In the genomic region with DNA sequence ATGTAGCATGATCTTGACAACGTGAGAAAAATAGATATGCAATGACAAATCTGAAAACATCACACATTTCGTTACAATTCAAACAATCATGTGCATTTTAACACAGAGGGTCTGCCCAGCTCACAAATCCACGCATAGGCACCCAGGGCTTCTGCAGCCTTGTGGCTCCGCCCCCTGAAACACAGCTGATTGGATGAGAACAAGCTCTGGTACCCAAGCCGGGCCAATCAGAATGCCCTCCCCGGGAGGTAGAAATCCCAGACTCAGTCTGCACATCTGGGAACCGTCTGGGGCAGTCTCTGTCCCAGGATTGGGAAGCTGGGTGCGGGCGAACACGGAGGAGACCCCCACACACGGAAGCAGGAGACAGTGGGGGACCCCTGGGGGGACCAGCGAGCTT, we compare ENCODE assay signal across 13 cellular contexts.
DNase-seq lines count a peak whose midpoint lies in the region; ATAC-seq and TF ChIP-seq lines count a peak whose summit lies in the region.
"Had no signal": no experiment of that assay in that cellular context is flagged by ENCODE, and none has a peak within 500 bp of the region (broad histone marks: within the 10 kb centered on the region; RNA-seq: fewer than 3 reads in every experiment).

No MANE protein-coding gene starts in this region.

- no peaks in the 10 kb centered on the region for H3K9me3 Mint-ChIP-seq in H9
- H3K9me3 Mint-ChIP-seq in activated T-helper 2 cell treated with anti-CD3 and anti-CD28 coated beads, Interferon-gamma antibody, Interleukin-2, Interleukin-4, amounts not matched to agents 10 μg/mL and 5 μg/mL and 100 μg/mL, durations not matched to agents 14 hours and 24 hours and 36 hours: no peaks in the 10 kb centered on the region
- H3K9me3 Mint-ChIP-seq: CD4-positive, alpha-beta memory T cell had no signal

- no peak overlapping the region for H3K4ac ChIP-seq in H9 (ENCODE audit: low read depth, low read length)

- H3K4me3 ChIP-seq in SK-N-SH (ENCODE audit: low read depth in 2 of 2, low read length in 1 of 2) (no peak overlapping the region), aorta (ENCODE audit: low read length in 2 of 2) (no peak overlapping the region), ascending aorta (no peak overlapping the region)

- no peaks in the 10 kb centered on the region for H3K27me3 ChIP-seq in SK-N-SH (ENCODE audit: insufficient read depth)
- no peaks in the 10 kb centered on the region for H3K27me3 ChIP-seq in H9 (ENCODE audit: insufficient read depth, low read length)
- H3K27me3 ChIP-seq in aorta (ENCODE audit: control insufficient read depth in 1 of 2, insufficient read depth in 2 of 2, low read length in 1 of 2): no peaks in the 10 kb centered on the region
- no peaks in the 10 kb centered on the region for H3K27me3 ChIP-seq in ascending aorta

- no peaks in the 10 kb centered on the region for H3K79me2 ChIP-seq in SK-N-SH (ENCODE audit: insufficient read depth)
- H3K79me2 ChIP-seq in H9 (ENCODE audit: insufficient read depth, low read length): no peaks in the 10 kb centered on the region

- no peak overlapping the region for H2BK20ac ChIP-seq in H9 (ENCODE audit: low read depth, low read length, poor library complexity, severe bottlenecking)

- no peak overlapping the region for H3K27ac ChIP-seq in SK-N-SH (ENCODE audit: low read depth in 2 of 2, low read length in 1 of 2)
- H3K27ac ChIP-seq in H9 (ENCODE audit: insufficient read length, low read depth, low read length): no peak overlapping the region
- H3K27ac ChIP-seq in aorta (ENCODE audit: low read depth in 1 of 2, low read length in 2 of 2): no peak overlapping the region
- H3K27ac ChIP-seq in ascending aorta: no peak overlapping the region
- H3K27ac ChIP-seq: C4-2B had no signal

- POLR2A ChIA-PET in SK-N-SH (lab: Yijun Ruan, JAX): no interaction called here

- no peak for TF ChIP-seq RAD21 in SK-N-SH (IDR thresholded peaks at IDR 0.05; ENCODE audit: low read length)

- intact Hi-C loops in aorta (cut with DNase I) (no loop called here), ascending aorta (cut with DNase I) (no loop called here)
- intact Hi-C loops in activated T-helper 2 cell treated with anti-CD3 and anti-CD28 coated beads, Interferon-gamma antibody, Interleukin-2, Interleukin-4, amounts not matched to agents 10 μg/mL and 5 μg/mL and 100 μg/mL, durations not matched to agents 14 hours and 24 hours and 36 hours (cut with micrococcal nuclease): no loop called here

- H3K4me1 ChIP-seq in SK-N-SH (ENCODE audit: control insufficient read depth in 1 of 2, insufficient read depth in 2 of 2, low read depth in 1 of 2, low read length in 1 of 2) (peaks cover 0 to 3% of the 10 kb centered on the region in 2 experiments; a peak in 1 of 4 replicates), H9 (ENCODE audit: insufficient read depth, low read length) (no peaks in the 10 kb centered on the region), aorta (ENCODE audit: control insufficient read depth in 1 of 2, insufficient read depth in 2 of 2, low read length in 2 of 2) (no peaks in the 10 kb centered on the region), ascending aorta (no peaks in the 10 kb centered on the region)

- no peak overlapping the region for H3K56ac ChIP-seq in H9 (ENCODE audit: insufficient read length, low read depth, low read length)

- no peak overlapping the region for H2BK12ac ChIP-seq in H9 (ENCODE audit: insufficient read length, low read depth, low read length)

- no peak overlapping the region for H4K5ac ChIP-seq in H9 (ENCODE audit: insufficient read length, low read depth, low read length)

- no peaks in the 10 kb centered on the region for H3K9me2 ChIP-seq in SK-N-SH

- no peak overlapping the region for H3K14ac ChIP-seq in H9 (ENCODE audit: insufficient read depth, low read length)

- no peaks in the 10 kb centered on the region for H3K79me1 ChIP-seq in H9 (ENCODE audit: insufficient read depth, low read depth, low read length, poor library complexity, severe bottlenecking)

- H3K18ac ChIP-seq in H9 (ENCODE audit: insufficient read length, low read depth, low read length): no peak overlapping the region

- no peaks in the 10 kb centered on the region; a peak in 1 of 7 replicates for H3K36me3 Mint-ChIP-seq in H9 (ENCODE audit: insufficient read depth in 1 of 3, low read depth in 3 of 3)
- no peaks in the 10 kb centered on the region for H3K36me3 Mint-ChIP-seq in activated T-helper 2 cell treated with anti-CD3 and anti-CD28 coated beads, Interferon-gamma antibody, Interleukin-2, Interleukin-4, amounts not matched to agents 10 μg/mL and 5 μg/mL and 100 μg/mL, durations not matched to agents 14 hours and 24 hours and 36 hours (ENCODE audit: low read depth)
- H3K36me3 Mint-ChIP-seq: CD4-positive, alpha-beta memory T cell had no signal

- H3K9ac ChIP-seq in SK-N-SH: no peak overlapping the region
- no peak overlapping the region for H3K9ac ChIP-seq in H9 (ENCODE audit: extremely low read depth, insufficient read length, low read length)

- ATAC-seq in SK-N-SH treated with all-trans-retinoic acid at 6 μM for 48 hours (no peak), aorta (ENCODE audit: low FRiP score) (no peak)

- H3K23me2 ChIP-seq in H9 (ENCODE audit: insufficient read length, low read depth, low read length, poor library complexity, severe bottlenecking): no peaks in the 10 kb centered on the region

- H4K20me1 ChIP-seq in SK-N-SH (ENCODE audit: insufficient read depth): no peaks in the 10 kb centered on the region
- H4K20me1 ChIP-seq in H9 (ENCODE audit: control insufficient read depth, insufficient read depth, insufficient read length): no peaks in the 10 kb centered on the region

- TF ChIP-seq CTCF in SK-N-SH (IDR thresholded peaks at IDR 0.05) (no peak), H9 (conservative IDR thresholded peaks at IDR 0.05) (no peak), ascending aorta (IDR thresholded peaks at IDR 0.05) (no peak)

- H2AK5ac ChIP-seq in H9 (ENCODE audit: insufficient read length, low read length): no peak overlapping the region

- CTCF ChIA-PET in SK-N-SH (lab: Yijun Ruan, JAX): interaction anchor here (1.0 to 1.3 kb wide), 2 partner anchors 9 to 1101 kb away, joined by 3 to 11 read pairs; no protein-coding TSS in a partner anchor

- 83% methylated on average over 5 of the region's 12 CpGs for WGBS in SK-N-SH (ENCODE audit: low lambda C conversion rate)
- no CpG with 5 or more reads among the region's 12 CpGs for WGBS in H9 (ENCODE audit: extremely low coverage, insufficient read length, low lambda C conversion rate)
- 91 to 92% methylated on average over 12 of the region's 12 CpGs for WGBS in aorta, 2 donors

- H3F3A ChIP-seq in SK-N-SH (replicated peaks; ENCODE audit: insufficient read depth): no peaks in the 10 kb centered on the region

- no peak overlapping the region for H2BK15ac ChIP-seq in H9 (ENCODE audit: low read depth, low read length)

- peak; percentile 65 for DNase-seq in SK-N-SH
- DNase-seq in H9: peak; percentile 34
- DNase-seq in SK-N-DZ (ENCODE audit: low spot score): peak; percentile 50
- no peak for DNase-seq in aorta
- DNase-seq in ascending aorta (ENCODE audit: low spot score in 2 of 2): no peak
- DNase-seq in activated T-helper 2 cell treated with anti-CD3 and anti-CD28 coated beads, Interferon-gamma antibody, Interleukin-2, Interleukin-4, amounts not matched to agents 10 μg/mL and 5 μg/mL and 100 μg/mL, durations not matched to agents 14 hours and 24 hours and 36 hours (ENCODE audit: low spot score): no peak
- DNase-seq: CD4-positive, alpha-beta memory T cell; DND-41; GDM1; GOT3 had no signal

- no peak overlapping the region for H3K4me3 Mint-ChIP-seq in H9
- H3K4me3 Mint-ChIP-seq in activated T-helper 2 cell treated with anti-CD3 and anti-CD28 coated beads, Interferon-gamma antibody, Interleukin-2, Interleukin-4, amounts not matched to agents 10 μg/mL and 5 μg/mL and 100 μg/mL, durations not matched to agents 14 hours and 24 hours and 36 hours (ENCODE audit: low read depth): no peak overlapping the region
- H3K4me3 Mint-ChIP-seq: B cell; CD4-positive, alpha-beta memory T cell had no signal

- H3K23ac ChIP-seq in H9 (ENCODE audit: insufficient read length, low read depth, low read length): no peak overlapping the region

- H3K36me3 ChIP-seq in SK-N-SH (replicated peaks in 1 of 2; ENCODE audit: control insufficient read depth in 1 of 2, insufficient read depth in 2 of 2, low read length in 1 of 2) (no peaks in the 10 kb centered on the region), aorta (ENCODE audit: control insufficient read depth in 1 of 2, insufficient read depth in 2 of 2, low read length in 1 of 2) (no peaks in the 10 kb centered on the region), ascending aorta (no peaks in the 10 kb centered on the region)

- no peak overlapping the region for H4K91ac ChIP-seq in H9 (ENCODE audit: insufficient read length, low read depth, low read length)

- H3K4me2 ChIP-seq in SK-N-SH (no peak overlapping the region), H9 (ENCODE audit: insufficient read depth, insufficient read length, low read length) (no peak overlapping the region)

- no peak overlapping the region for H2BK5ac ChIP-seq in H9 (ENCODE audit: insufficient read length, low read length)

- H3T11ph ChIP-seq in H9 (ENCODE audit: low read length): no peak overlapping the region

- H2BK120ac ChIP-seq in H9 (ENCODE audit: low read depth, low read length, poor library complexity, severe bottlenecking): no peak overlapping the region

- no peak for TF ChIP-seq EP300 in SK-N-SH (IDR thresholded peaks at IDR 0.05; ENCODE audit: borderline replicate concordance in 1 of 2, low read depth in 1 of 2, low read length in 1 of 2)

- no peak overlapping the region for H3K27ac Mint-ChIP-seq in H9
- H3K27ac Mint-ChIP-seq in activated T-helper 2 cell treated with anti-CD3 and anti-CD28 coated beads, Interferon-gamma antibody, Interleukin-2, Interleukin-4, amounts not matched to agents 10 μg/mL and 5 μg/mL and 100 μg/mL, durations not matched to agents 14 hours and 24 hours and 36 hours: no peak overlapping the region
- H3K27ac Mint-ChIP-seq: B cell; CD4-positive, alpha-beta memory T cell had no signal

- H3K27me3 Mint-ChIP-seq in H9 (ENCODE audit: low read depth): no peaks in the 10 kb centered on the region
- no peaks in the 10 kb centered on the region for H3K27me3 Mint-ChIP-seq in activated T-helper 2 cell treated with anti-CD3 and anti-CD28 coated beads, Interferon-gamma antibody, Interleukin-2, Interleukin-4, amounts not matched to agents 10 μg/mL and 5 μg/mL and 100 μg/mL, durations not matched to agents 14 hours and 24 hours and 36 hours (ENCODE audit: low read depth)
- H3K27me3 Mint-ChIP-seq: B cell had no signal

- H3K9me3 ChIP-seq in SK-N-SH: no peaks in the 10 kb centered on the region
- H3K9me3 ChIP-seq in H9 (ENCODE audit: control insufficient read depth, low read depth, low read length): no peaks in the 10 kb centered on the region
- H3K9me3 ChIP-seq in aorta (ENCODE audit: control insufficient read depth, low read length): no peaks in the 10 kb centered on the region
- H3K9me3 ChIP-seq in ascending aorta: no peaks in the 10 kb centered on the region

- H3K4me1 Mint-ChIP-seq in H9: peaks cover 3 to 6% of the 10 kb centered on the region in 2 experiments; a peak in 3 of 4 replicates
- no peaks in the 10 kb centered on the region for H3K4me1 Mint-ChIP-seq in activated T-helper 2 cell treated with anti-CD3 and anti-CD28 coated beads, Interferon-gamma antibody, Interleukin-2, Interleukin-4, amounts not matched to agents 10 μg/mL and 5 μg/mL and 100 μg/mL, durations not matched to agents 14 hours and 24 hours and 36 hours (ENCODE audit: low read depth)
- H3K4me1 Mint-ChIP-seq: B cell; CD4-positive, alpha-beta memory T cell had no signal

- H2AFZ ChIP-seq in SK-N-SH (ENCODE audit: low read depth) (no peak overlapping the region), H9 (ENCODE audit: low read length) (no peak overlapping the region)

- H4K8ac ChIP-seq in H9 (replicated peaks; ENCODE audit: insufficient read length, low read depth, low read length): no peak overlapping the region

Comparison
In these comparisons a context has a peak if more than half of its experiments do, and no peak if none do; other contexts are left out.
1. DNase-seq: peak in SK-N-SH (single experiment), H9 (single experiment) and SK-N-DZ (single experiment); none in aorta (0 of 2), ascending aorta (0 of 2) and activated T-helper 2 cell treated with anti-CD3 and anti-CD28 coated beads, Interferon-gamma antibody, Interleukin-2, Interleukin-4, amounts not matched to agents 10 μg/mL and 5 μg/mL and 100 μg/mL, durations not matched to agents 14 hours and 24 hours and 36 hours (single experiment).